In genomic region chr14:77076118-77076631, GRCh38 we compare ENCODE assay signal across 12 cellular contexts. TPM values are rescaled to one million over a fixed set of nuclear protein-coding genes. Genes with fewer than 3 reads are reported as not detected.
DNase-seq lines count a peak whose midpoint lies in the region; ATAC-seq, FAIRE-seq and TF ChIP-seq lines count a peak whose summit lies in the region.
"Had no signal": no experiment of that assay in that cellular context is flagged by ENCODE, and none has a peak within 500 bp of the region (broad histone marks: within the 10 kb centered on the region; RNA-seq: fewer than 3 reads in every experiment).

No MANE protein-coding gene starts in this region.

- no peaks in the 10 kb centered on the region for H3K79me1 ChIP-seq in mesendoderm (ENCODE audit: low read length)

- H3K56ac ChIP-seq in mesendoderm (ENCODE audit: low read length), result peak overlapping the region; percentile 68

- H2BK15ac ChIP-seq in mesendoderm (replicated peaks; ENCODE audit: low read depth), result peak overlapping the region; percentile 48

- peak overlapping the region; percentile 69 for H3K18ac ChIP-seq in mesendoderm (ENCODE audit: low read length)

- no peaks in the 10 kb centered on the region for H4K20me1 ChIP-seq in PC-3 (ENCODE audit: low read length)

- CTCF ChIA-PET in PC-3 (lab: Charles Lee), result interaction anchor here (0.6 kb wide), 1 partner anchor 1419 kb away, joined by 6 read pairs; no protein-coding TSS in a partner anchor

- POLR2A ChIA-PET in PC-3 (lab: Charles Lee; ENCODE audit: unreplicated experiment), result interaction anchor here (0.8 kb wide), 1 partner anchor 10 kb away, joined by 9 read pairs; no protein-coding TSS in a partner anchor

- no peak for FAIRE-seq in urothelium cell line (lab: Jason Lieb, UNC)

- WGBS in mesendoderm (ENCODE audit: extremely low coverage, insufficient coverage, low lambda C conversion rate), result no CpG with 5 or more reads among the region's 10 CpGs
- WGBS in testis, 2 donors, result 25 to 28% methylated on average over 10 of the region's 10 CpGs

- H3K4ac ChIP-seq in mesendoderm (ENCODE audit: low read depth, low read length), result no peak overlapping the region

- TF ChIP-seq CTCF in PC-3 (conservative IDR thresholded peaks at IDR 0.05; ENCODE audit: low read depth, low read length) (no peak), testis (IDR thresholded peaks at IDR 0.05) (no peak)

- H3K9me3 ChIP-seq in PC-3 (ENCODE audit: low read length), result no peaks in the 10 kb centered on the region
- no peaks in the 10 kb centered on the region for H3K9me3 ChIP-seq in testis

- H3K9ac ChIP-seq in PC-3 (ENCODE audit: low read length) (no peak overlapping the region), mesendoderm (ENCODE audit: low read length) (peak overlapping the region; percentile 43)

- peak overlapping the region; percentile 33 for H2AFZ ChIP-seq in PC-3 (ENCODE audit: low read length)

- H3K4me1 ChIP-seq in PC-3 (ENCODE audit: insufficient read depth, low read length) (peaks cover 18% of the 10 kb centered on the region), mesendoderm (ENCODE audit: control insufficient read depth, low read depth, low read length) (peaks cover 8% of the 10 kb centered on the region), testis (peaks cover 9% of the 10 kb centered on the region)

- no peaks in the 10 kb centered on the region for H3K9me2 ChIP-seq in PC-3 (replicated peaks; ENCODE audit: low read length)

- TF ChIP-seq POLR2A in testis (IDR thresholded peaks at IDR 0.05), result no peak

- no peak for ATAC-seq in PC-3
- ATAC-seq: stimulated activated naive B cell treated with anti-CD40 and anti-IgM and Interleukin-4, amounts not matched to agents 10 μg/mL and 1 μg/mL and 100 μg/mL, for 72 hours had no signal

- H3K4me3 ChIP-seq in PC-3 (ENCODE audit: low read length) (no peak overlapping the region), mesendoderm (ENCODE audit: low read length) (no peak overlapping the region), testis (no peak overlapping the region)

- no peak overlapping the region for H3K23ac ChIP-seq in mesendoderm (ENCODE audit: low read length)

- no peak overlapping the region for H2BK120ac ChIP-seq in mesendoderm (ENCODE audit: low read depth, low read length)

- intact Hi-C loops in PC-3 (cut with micrococcal nuclease), result no loop called here
- intact Hi-C loops in testis (cut with DNase I; ENCODE audit: low total_unique reads), result no loop called here

- H3K27ac ChIP-seq in PC-3 (ENCODE audit: low read length) (no peak overlapping the region), mesendoderm (ENCODE audit: low read depth, low read length) (peak overlapping the region; percentile 30), testis (peak overlapping the region; percentile 63 to 90)

- H3K79me2 ChIP-seq in PC-3 (ENCODE audit: low read length) (no peaks in the 10 kb centered on the region), mesendoderm (ENCODE audit: control insufficient read depth, insufficient read depth, low read length) (no peaks in the 10 kb centered on the region)

- no TSS peak for BruUV-seq in PC-3 (replicated peaks; lab: Mats Ljungman, UMichigan)

- H4K8ac ChIP-seq in mesendoderm (ENCODE audit: low read depth, low read length), result peak overlapping the region; percentile 1

- no peak overlapping the region for H2BK5ac ChIP-seq in mesendoderm (ENCODE audit: low read length)

- in situ Hi-C loops in G401 (cut with HindIII; ENCODE audit: low sequenced_read_pairs), result no loop called here

- H4K5ac ChIP-seq in mesendoderm (ENCODE audit: low read length), result no peak overlapping the region

- no peak overlapping the region for H2AK5ac ChIP-seq in mesendoderm (ENCODE audit: low read length)

- H3K36me3 ChIP-seq in PC-3 (ENCODE audit: low read depth, low read length), result no peaks in the 10 kb centered on the region
- no peaks in the 10 kb centered on the region for H3K36me3 ChIP-seq in mesendoderm (ENCODE audit: control insufficient read depth, insufficient read depth, low read length)
- H3K36me3 ChIP-seq in testis (ENCODE audit: low read depth, missing control alignments), result no peaks in the 10 kb centered on the region

- no peak overlapping the region for H3K4me2 ChIP-seq in PC-3 (ENCODE audit: low read length)
- H3K4me2 ChIP-seq in mesendoderm (ENCODE audit: low read length), result no peak overlapping the region

- no peaks in the 10 kb centered on the region for H3F3A ChIP-seq in PC-3 (ENCODE audit: low read length, unreplicated experiment)

- DNase-seq in PC-3, result no peak
- peak; percentile 86 for DNase-seq in fibroblast of gingiva (ENCODE audit: low read depth)
- peak; percentile 69 for DNase-seq in mesendoderm
- DNase-seq in testis, result peak; percentile 67
- DNase-seq in NCI-H2029 (lab: John Stamatoyannopoulos, UW), result no peak
- no peak for DNase-seq in G401 (ENCODE audit: low spot score)
- no peak for DNase-seq in activated gamma-delta T cell treated with Interleukin-2 at 50 U/mL for 16 hours
- DNase-seq in urothelium cell line (ENCODE audit: low spot score), result no peak
- DNase-seq: DMS79 treated with DMSO at 0.1 percent for 48 hours; naive B cell; NCI-H2081; stimulated activated naive B cell treated with anti-CD40 and anti-IgM and Interleukin-4, amounts not matched to agents 10 μg/mL and 1 μg/mL and 100 μg/mL, for 72 hours had no signal

- no peaks in the 10 kb centered on the region for H3K27me3 ChIP-seq in PC-3 (ENCODE audit: low read length)
- H3K27me3 ChIP-seq in mesendoderm (ENCODE audit: insufficient read depth, low read length, poor library complexity), result no peaks in the 10 kb centered on the region
- H3K27me3 ChIP-seq in testis, result no peaks in the 10 kb centered on the region

RNA-seq across cellular contexts. Expression of gene CIPC, which starts 21.9 kb away (rescaled TPM):
- 26.0 and 26.6 TPM in 2 replicates for total RNA-seq in PC-3 (2014; rRNA removed)
- 12.6 TPM for polyA plus RNA-seq in mesendoderm (2013, experiment 1 of 2)
- polyA plus RNA-seq in mesendoderm (2013, experiment 2 of 2), result 13.2 TPM
- 10 to 100 TPM; 44.5 to 48.3 TPM for total RNA-seq in testis
- polyA plus RNA-seq in testis (ENCODE audit: insufficient read depth, low read depth, low replicate concordance), result 23.4 TPM
- total RNA-seq in G401 (2014; rRNA removed; shearing (Covaris generic)), result 30.5 and 32.2 TPM in 2 replicates

RNA-seq across cellular contexts. Expression of gene IRF2BPL, which starts 47.7 kb away (rescaled TPM):
- 113 and 146 TPM in 2 replicates for total RNA-seq in PC-3 (2014; rRNA removed)
- polyA plus RNA-seq in mesendoderm (2013, experiment 1 of 2), result 15.8 TPM
- polyA plus RNA-seq in mesendoderm (2013, experiment 2 of 2), result 15.9 TPM
- total RNA-seq in testis, result 100 to 1,000 TPM in 1 of 2 donors, 10 to 100 TPM in 1; 94.6 to 120 TPM
- 30.9 TPM for polyA plus RNA-seq in testis (ENCODE audit: insufficient read depth, low read depth, low replicate concordance)
- 57.2 and 59.4 TPM in 2 replicates for total RNA-seq in G401 (2014; rRNA removed; shearing (Covaris generic))

Comparison
In these comparisons a context has a peak if more than half of its experiments do, and no peak if none do; other contexts are left out.
1. DNase-seq: peak in fibroblast of gingiva (single experiment), mesendoderm (single experiment) and testis (single experiment); none in PC-3 (single experiment), NCI-H2029 (single experiment), G401 (single experiment), activated gamma-delta T cell treated with Interleukin-2 at 50 U/mL for 16 hours (single experiment) and urothelium cell line (single experiment).